ENCODE assay signal across 25 cellular contexts in the genomic region with DNA sequence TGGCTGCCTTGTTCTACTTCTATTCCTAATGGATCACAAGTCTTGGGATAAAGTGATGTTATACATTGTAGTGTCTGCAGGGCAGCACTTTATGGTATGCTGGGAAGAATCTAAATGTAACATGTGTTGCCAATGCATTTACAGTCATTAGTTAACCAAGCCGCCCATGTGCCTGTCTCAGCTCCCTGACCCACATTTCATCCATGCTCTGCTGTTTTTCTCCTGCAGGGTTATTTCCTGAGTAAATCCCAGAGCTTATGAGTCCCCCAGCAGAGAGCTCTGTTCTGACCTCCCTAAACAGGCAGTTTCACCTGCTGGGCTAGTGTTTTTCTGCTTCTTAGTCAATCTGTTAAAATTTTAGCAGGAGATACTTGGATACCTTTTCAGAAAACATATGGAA. TPM values are rescaled to one million over a fixed set of nuclear protein-coding genes. Genes with fewer than 3 reads are reported as not detected.
DNase-seq lines count a peak whose midpoint lies in the region; ATAC-seq and TF ChIP-seq lines count a peak whose summit lies in the region.
"Had no signal": no experiment of that assay in that cellular context is flagged by ENCODE, and none has a peak within 500 bp of the region (broad histone marks: within the 10 kb centered on the region; RNA-seq: fewer than 3 reads in every experiment).

No MANE protein-coding gene starts in this region.

- H3K9me3 Mint-ChIP-seq in neural progenitor cell: no peaks in the 10 kb centered on the region
- H3K9me3 Mint-ChIP-seq in HFFc6: no peaks in the 10 kb centered on the region
- H3K9me3 Mint-ChIP-seq: activated naive CD8-positive, alpha-beta T cell treated with anti-CD3 and anti-CD28 coated beads, Interleukin-2, amount 10 ng/mL, durations not matched to agents 7 days and 5 days; activated T-helper 17 cell treated with anti-CD3 and anti-CD28 coated beads, Interleukin-2, amount 50 U/mL, for 72 hours; naive thymus-derived CD4-positive, alpha-beta T cell; stimulated activated naive CD8-positive, alpha-beta T cell treated with anti-CD3 and anti-CD28 coated beads, Interleukin-15, amount 100 ng/mL, for 72 hours had no signal

- CTCF ChIA-PET in mammary epithelial cell (lab: Charles Lee; ENCODE audit: low non-redundant PET): no interaction called here

- H3K4me1 ChIP-seq in mammary epithelial cell (ENCODE audit: insufficient read depth, low read length) (no peaks in the 10 kb centered on the region), neural progenitor cell (peaks cover 6% of the 10 kb centered on the region), vagina (peaks cover 19% of the 10 kb centered on the region)
- H3K4me1 ChIP-seq: BE2C, foreskin keratinocyte had no signal

- dilution Hi-C loops in mammary epithelial cell (cut with HindIII; ENCODE audit: low sequenced_read_pairs): no loop called here

- TF ChIP-seq POLR2A in vagina (IDR thresholded peaks at IDR 0.05): no peak

- H3K27me3 ChIP-seq in mammary epithelial cell (ENCODE audit: insufficient read depth, low read length): no peaks in the 10 kb centered on the region
- no peaks in the 10 kb centered on the region for H3K27me3 ChIP-seq in neural progenitor cell
- H3K27me3 ChIP-seq in vagina: no peaks in the 10 kb centered on the region
- H3K27me3 ChIP-seq: BE2C, dorsolateral prefrontal cortex, foreskin keratinocyte had no signal

- peaks cover 8% of the 10 kb centered on the region for H3K27me3 Mint-ChIP-seq in neural progenitor cell (ENCODE audit: insufficient read depth, low read depth)
- 0 out of 2 replicates have a peak, but pooled peaks cover 4% of the 10 kb centered on the region for H3K27me3 Mint-ChIP-seq in HFFc6 (ENCODE audit: insufficient read depth)

- H3F3A ChIP-seq in neural progenitor cell (ENCODE audit: low read depth): peaks cover 15% of the 10 kb centered on the region

- H3K4me3 ChIP-seq in mammary epithelial cell (replicated peaks in 1 of 3; ENCODE audit: insufficient read depth in 1 of 3, low read depth in 2 of 3, low read length in 3 of 3) (no peak overlapping the region), neural progenitor cell (no peak overlapping the region), vagina (no peak overlapping the region)
- H3K4me3 ChIP-seq: dorsolateral prefrontal cortex, skin epidermis had no signal

- intact Hi-C loops in mammary epithelial cell (cut with micrococcal nuclease) (loop anchor here (10.0 kb wide), 1 partner anchor 122 kb away; no protein-coding TSS in a partner anchor), vagina (cut with DNase I) (no loop called here)

- H3K36me3 ChIP-seq in mammary epithelial cell (ENCODE audit: insufficient read depth, low read length): no peaks in the 10 kb centered on the region
- H3K36me3 ChIP-seq in neural progenitor cell: no peaks in the 10 kb centered on the region
- no peaks in the 10 kb centered on the region for H3K36me3 ChIP-seq in vagina
- H3K36me3 ChIP-seq: BE2C had no signal

- H2AFZ ChIP-seq in mammary epithelial cell (ENCODE audit: low read depth, low read length): peak overlapping the region; percentile 1
- H2AFZ ChIP-seq in neural progenitor cell (replicated peaks): no peak overlapping the region

- H3K36me3 Mint-ChIP-seq in neural progenitor cell (no peaks in the 10 kb centered on the region), HFFc6 (ENCODE audit: low read depth) (no peaks in the 10 kb centered on the region)
- H3K36me3 Mint-ChIP-seq: activated CD8-positive, alpha-beta memory T cell treated with anti-CD3 and anti-CD28 coated beads, Interleukin-2, amount 10 ng/mL, durations not matched to agents 7 days and 5 days; activated naive CD8-positive, alpha-beta T cell treated with anti-CD3 and anti-CD28 coated beads, Interleukin-2, amount 10 ng/mL, durations not matched to agents 7 days and 5 days; naive thymus-derived CD4-positive, alpha-beta T cell had no signal

- ATAC-seq in HG03135 (IDR thresholded peaks at IDR 0.05; ENCODE audit: unreplicated experiment) (no peak), HG03457 (IDR thresholded peaks at IDR 0.05; ENCODE audit: unreplicated experiment) (no peak)
- ATAC-seq: activated CD4-positive, CD25-positive, alpha-beta regulatory T cell treated with anti-CD3 and anti-CD28 coated beads, Interleukin-2, amount 50 U/mL, for 24 hours; activated CD8-positive, alpha-beta memory T cell treated with anti-CD3 and anti-CD28 coated beads, Interleukin-2, amount 10 ng/mL, durations not matched to agents 7 days and 5 days; activated T-helper 17 cell treated with anti-CD3 and anti-CD28 coated beads, Interleukin-2, amount 50 U/mL, for 72 hours; foreskin keratinocyte; naive thymus-derived CD4-positive, alpha-beta T cell; stimulated activated naive CD8-positive, alpha-beta T cell treated with anti-CD3 and anti-CD28 coated beads, Interleukin-15, amount 100 ng/mL, for 72 hours had no signal

- H3K4me3 Mint-ChIP-seq in neural progenitor cell (no peak overlapping the region), HFFc6 (no peak overlapping the region)
- H3K4me3 Mint-ChIP-seq: activated CD8-positive, alpha-beta memory T cell treated with anti-CD3 and anti-CD28 coated beads, Interleukin-2, amount 10 ng/mL, durations not matched to agents 7 days and 5 days; activated naive CD8-positive, alpha-beta T cell treated with anti-CD3 and anti-CD28 coated beads, Interleukin-2, amount 10 ng/mL, durations not matched to agents 7 days and 5 days; activated T-helper 17 cell treated with anti-CD3 and anti-CD28 coated beads, Interleukin-2, amount 50 U/mL, for 72 hours; naive thymus-derived CD4-positive, alpha-beta T cell; stimulated activated naive CD8-positive, alpha-beta T cell treated with anti-CD3 and anti-CD28 coated beads, Interleukin-15, amount 100 ng/mL, for 72 hours had no signal

- H4K20me1 ChIP-seq in mammary epithelial cell (ENCODE audit: insufficient read depth, low read length) (no peaks in the 10 kb centered on the region), neural progenitor cell (ENCODE audit: low read depth) (no peaks in the 10 kb centered on the region)

- no TSS peak for BruUV-seq in mammary epithelial cell (replicated peaks; lab: Mats Ljungman, UMichigan)

- H3K27ac Mint-ChIP-seq in neural progenitor cell: no peak overlapping the region
- H3K27ac Mint-ChIP-seq in HFFc6: no peak overlapping the region
- H3K27ac Mint-ChIP-seq: activated CD8-positive, alpha-beta memory T cell treated with anti-CD3 and anti-CD28 coated beads, Interleukin-2, amount 10 ng/mL, durations not matched to agents 7 days and 5 days; activated naive CD8-positive, alpha-beta T cell treated with anti-CD3 and anti-CD28 coated beads, Interleukin-2, amount 10 ng/mL, durations not matched to agents 7 days and 5 days; activated T-helper 17 cell treated with anti-CD3 and anti-CD28 coated beads, Interleukin-2, amount 50 U/mL, for 72 hours; naive thymus-derived CD4-positive, alpha-beta T cell; stimulated activated naive CD8-positive, alpha-beta T cell treated with anti-CD3 and anti-CD28 coated beads, Interleukin-15, amount 100 ng/mL, for 72 hours had no signal

- no peaks in the 10 kb centered on the region for H3K9me3 ChIP-seq in mammary epithelial cell (replicated peaks; ENCODE audit: insufficient read depth, low read length)
- no peaks in the 10 kb centered on the region for H3K9me3 ChIP-seq in neural progenitor cell (ENCODE audit: low read depth)
- H3K9me3 ChIP-seq in vagina: no peaks in the 10 kb centered on the region
- H3K9me3 ChIP-seq: BE2C had no signal

- no peak overlapping the region for H3K27ac ChIP-seq in mammary epithelial cell (ENCODE audit: insufficient read depth, low read depth, low read length)
- no peak overlapping the region for H3K27ac ChIP-seq in neural progenitor cell
- H3K27ac ChIP-seq in vagina: no peak overlapping the region
- H3K27ac ChIP-seq: epithelial cell of prostate, foreskin keratinocyte, skin epidermis had no signal

- no peak overlapping the region for H3K4me2 ChIP-seq in mammary epithelial cell (ENCODE audit: insufficient read depth, low read depth, low read length)
- no peak overlapping the region for H3K4me2 ChIP-seq in neural progenitor cell

- in situ Hi-C loops in mammary epithelial cell (cut with MboI; ENCODE audit: low sequenced_read_pairs in 2 of 2): no loop called here

- H3K79me2 ChIP-seq in mammary epithelial cell (ENCODE audit: insufficient read depth, low read length): no peaks in the 10 kb centered on the region
- H3K79me2 ChIP-seq in neural progenitor cell (ENCODE audit: low read depth): no peaks in the 10 kb centered on the region

- WGBS in mammary epithelial cell (ENCODE audit: low coverage, missing lambda C conversion rate): 57% methylated on average over 1 of the region's 1 CpG

- peak; percentile 5 for DNase-seq in DMS 273 treated with DMSO at 0.1 percent for 48 hours (lab: John Stamatoyannopoulos, UW)
- DNase-seq in NCI-H1694 (lab: John Stamatoyannopoulos, UW): peak; percentile 55
- DNase-seq in mammary epithelial cell: no peak
- DNase-seq in neural progenitor cell (ENCODE audit: low spot score): peak; percentile 33
- no peak for DNase-seq in HFFc6
- DNase-seq in vagina (ENCODE audit: extremely low spot score in 2 of 2): no peak
- DNase-seq: activated CD8-positive, alpha-beta memory T cell treated with anti-CD3 and anti-CD28 coated beads, Interleukin-2, amount 10 ng/mL, durations not matched to agents 7 days and 5 days; activated naive CD8-positive, alpha-beta T cell treated with anti-CD3 and anti-CD28 coated beads, Interleukin-2, amount 10 ng/mL, durations not matched to agents 7 days and 5 days; BE2C; DMS153; KG1; mesendoderm; naive thymus-derived CD4-positive, alpha-beta T cell; NCI-H2107; NCI-H774; stimulated activated CD4-positive, alpha-beta T cell treated with anti-CD3 and anti-CD28 coated beads, Interleukin-2, amount 100 ng/mL, for 48 hours; stimulated activated naive CD8-positive, alpha-beta T cell treated with anti-CD3 and anti-CD28 coated beads, Interleukin-15, amount 100 ng/mL, for 72 hours had no signal

- TF ChIP-seq CTCF in mammary epithelial cell (conservative IDR thresholded peaks at IDR 0.05 in 1 of 2, IDR thresholded peaks at IDR 0.05 in 1 of 2; ENCODE audit: extremely low read depth in 1 of 2, insufficient read depth in 1 of 2, low read depth in 1 of 2, low read length in 2 of 2): no peak
- TF ChIP-seq CTCF in neural progenitor cell (IDR thresholded peaks at IDR 0.05): no peak
- no peak for TF ChIP-seq CTCF in HFFc6 (IDR thresholded peaks at IDR 0.05)
- no peak for TF ChIP-seq CTCF in vagina (IDR thresholded peaks at IDR 0.05)

- H3K9ac ChIP-seq in mammary epithelial cell (ENCODE audit: insufficient read depth, low read length): no peak overlapping the region
- H3K9ac ChIP-seq in neural progenitor cell: no peak overlapping the region

- H3K4me1 Mint-ChIP-seq in neural progenitor cell (peaks cover 15% of the 10 kb centered on the region), HFFc6 (ENCODE audit: low read depth) (no peaks in the 10 kb centered on the region)
- H3K4me1 Mint-ChIP-seq: stimulated activated naive CD8-positive, alpha-beta T cell treated with anti-CD3 and anti-CD28 coated beads, Interleukin-15, amount 100 ng/mL, for 72 hours had no signal

RNA-seq across cellular contexts. Expression of gene TMTC2, which starts 4.4 kb away (rescaled TPM):
- total RNA-seq in mammary epithelial cell (10 to 100 TPM in 1 of 2 donors, 1 to 10 TPM in 1; 7.3 to 23.8 TPM), neural progenitor cell (ENCODE audit: low replicate concordance) (21.0 and 25.5 TPM in 2 replicates), vagina (15.5 TPM)
- 2.7 TPM for polyA plus RNA-seq in mammary epithelial cell
- polyA minus RNA-seq in mammary epithelial cell: 17.6 TPM
- total RNA-seq in HFFc6 (2021; fragmentation: NEBNext Ultra II Directional; extraction: Animal tissue kit (Norgen Biotek cat#: 25700)): 1 to 10 TPM in 4 of 6 experiments, under 1 TPM in 2; 0.75 to 3.2 (median 1.1) TPM
- polyA plus RNA-seq: naive thymus-derived CD4-positive, alpha-beta T cell had no signal

Comparison
In these comparisons a context has a peak if more than half of its experiments do, and no peak if none do; other contexts are left out.
1. DNase-seq: peak in DMS 273 treated with DMSO at 0.1 percent for 48 hours (single experiment), NCI-H1694 (single experiment) and neural progenitor cell (single experiment); none in mammary epithelial cell (single experiment), HFFc6 (single experiment) and vagina (0 of 2).